ENCODE assay signal across 17 cellular contexts in the genomic region with DNA sequence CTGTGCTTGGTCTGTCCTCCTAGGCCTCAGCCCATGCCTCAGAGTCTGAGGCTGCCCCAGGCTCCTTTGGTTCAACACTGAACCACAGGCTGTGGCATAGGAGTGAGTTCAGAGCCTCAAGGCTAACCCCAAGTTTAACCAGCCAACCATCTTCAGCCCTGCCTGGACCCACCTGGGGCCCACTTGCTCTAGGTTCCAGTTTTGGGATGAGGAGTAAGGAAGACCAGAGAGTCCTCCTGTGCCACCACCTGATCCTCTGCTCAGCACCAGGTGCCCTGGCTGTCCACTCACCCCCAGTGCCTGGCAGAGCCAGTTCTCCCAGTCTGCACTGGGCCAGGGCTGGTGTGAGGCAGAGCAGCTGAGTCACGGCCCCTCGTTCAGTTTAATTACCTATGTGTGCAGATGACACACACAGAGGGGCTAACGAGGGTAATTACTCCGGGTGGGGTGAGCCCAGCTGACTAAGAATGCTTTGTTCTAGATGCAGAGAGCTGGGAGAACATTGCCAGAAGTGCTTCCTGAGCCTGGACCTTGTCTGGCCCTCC. TPM values are rescaled to one million over a fixed set of nuclear protein-coding genes. Genes with fewer than 3 reads are reported as not detected.
A peak's percentile ranks its signal among the peaks of the same experiment; 100 is the strongest.
DNase-seq lines count a peak whose midpoint lies in the region; ATAC-seq and TF ChIP-seq lines count a peak whose summit lies in the region.
"Had no signal": no experiment of that assay in that cellular context is flagged by ENCODE, and none has a peak within 500 bp of the region (broad histone marks: within the 10 kb centered on the region; RNA-seq: fewer than 3 reads in every experiment).

No MANE protein-coding gene starts in this region.

- POLR2A ChIA-PET in MCF 10A (lab: Yijun Ruan, JAX) (interaction anchor here (0.6 kb wide), 1 partner anchor 101 kb away, joined by 3 read pairs; no protein-coding TSS in a partner anchor), PC-3 (lab: Charles Lee; ENCODE audit: unreplicated experiment) (no interaction called here)

- peaks cover 13% of the 10 kb centered on the region for H3K27me3 Mint-ChIP-seq in MCF 10A (ENCODE audit: insufficient read depth, unreplicated experiment)
- H3K27me3 Mint-ChIP-seq: activated naive CD4-positive, alpha-beta T cell treated with anti-CD3 and anti-CD28 coated beads, Interleukin-2, amount 50 U/mL, for 24 hours had no signal

- H3K27ac Mint-ChIP-seq in MCF 10A (ENCODE audit: low read depth, unreplicated experiment): no peak overlapping the region
- peak overlapping the region; percentile 36 for H3K27ac Mint-ChIP-seq in stimulated activated effector memory CD8-positive, alpha-beta T cell treated with anti-CD3 and anti-CD28 coated beads, Interleukin-12 subunit alpha, Interleukin-12 subunit beta, amount 100 ng/mL, for 72 hours
- H3K27ac Mint-ChIP-seq: activated naive CD4-positive, alpha-beta T cell treated with anti-CD3 and anti-CD28 coated beads, Interleukin-2, amount 50 U/mL, for 24 hours had no signal

- CTCF ChIA-PET in mammary epithelial cell (lab: Charles Lee; ENCODE audit: low non-redundant PET): no interaction called here
- CTCF ChIA-PET in MCF 10A (lab: Yijun Ruan, JAX): interaction anchor here (0.6 to 8.5 kb wide), 2 partner anchors 98 to 149 kb away, joined by 7 to 200 read pairs; no protein-coding TSS in a partner anchor
- CTCF ChIA-PET in PC-3 (lab: Charles Lee): no interaction called here

- H3F3A ChIP-seq in PC-3 (ENCODE audit: low read length, unreplicated experiment): no peaks in the 10 kb centered on the region

- 20% methylated on average over 2 of the region's 4 CpGs for WGBS in mammary epithelial cell (ENCODE audit: low coverage, missing lambda C conversion rate)

- H3K4me1 ChIP-seq in mammary epithelial cell (ENCODE audit: insufficient read depth, low read length) (peaks cover 12% of the 10 kb centered on the region), PC-3 (ENCODE audit: insufficient read depth, low read length) (no peaks in the 10 kb centered on the region)
- H3K4me1 ChIP-seq: parathyroid adenoma, tibial artery had no signal

- H3K27ac ChIP-seq in mammary epithelial cell (ENCODE audit: insufficient read depth, low read depth, low read length): no peak overlapping the region
- no peak overlapping the region for H3K27ac ChIP-seq in PC-3 (ENCODE audit: low read length)
- H3K27ac ChIP-seq: parathyroid adenoma, tibial artery had no signal

- dilution Hi-C loops in mammary epithelial cell (cut with HindIII; ENCODE audit: low sequenced_read_pairs): no loop called here

- H3K4me3 ChIP-seq in mammary epithelial cell (replicated peaks in 1 of 3; ENCODE audit: insufficient read depth in 1 of 3, low read depth in 2 of 3, low read length in 3 of 3): no peak overlapping the region
- H3K4me3 ChIP-seq in PC-3 (ENCODE audit: low read length): no peak overlapping the region
- H3K4me3 ChIP-seq: tibial artery had no signal

- no peaks in the 10 kb centered on the region for H3K9me3 Mint-ChIP-seq in MCF 10A (ENCODE audit: unreplicated experiment)
- no peaks in the 10 kb centered on the region for H3K9me3 Mint-ChIP-seq in stimulated activated effector memory CD8-positive, alpha-beta T cell treated with anti-CD3 and anti-CD28 coated beads, Interleukin-12 subunit alpha, Interleukin-12 subunit beta, amount 100 ng/mL, for 72 hours
- H3K9me3 Mint-ChIP-seq: activated naive CD4-positive, alpha-beta T cell treated with anti-CD3 and anti-CD28 coated beads, Interleukin-2, amount 50 U/mL, for 24 hours had no signal

- TF ChIP-seq CTCF in mammary epithelial cell (conservative IDR thresholded peaks at IDR 0.05 in 1 of 2, IDR thresholded peaks at IDR 0.05 in 1 of 2; ENCODE audit: extremely low read depth in 1 of 2, insufficient read depth in 1 of 2, low read depth in 1 of 2, low read length in 2 of 2) (no peak), MCF 10A (IDR thresholded peaks at IDR 0.05; ENCODE audit: unreplicated experiment) (no peak), PC-3 (conservative IDR thresholded peaks at IDR 0.05; ENCODE audit: low read depth, low read length) (no peak)

- BruUV-seq in mammary epithelial cell (replicated peaks; lab: Mats Ljungman, UMichigan) (no TSS peak), MCF 10A (replicated peaks; lab: Mats Ljungman, UMichigan) (no TSS peak), PC-3 (replicated peaks; lab: Mats Ljungman, UMichigan) (no TSS peak)

- DNase-seq in mammary epithelial cell: peak; percentile 83
- no peak for DNase-seq in MCF 10A (ENCODE audit: unreplicated experiment)
- peak; percentile 49 for DNase-seq in PC-3
- peak; percentile 93 for DNase-seq in islet precursor cell
- peak in 1 of 2 donors; percentile 42 for DNase-seq in stimulated activated effector memory CD8-positive, alpha-beta T cell treated with anti-CD3 and anti-CD28 coated beads, Interleukin-12 subunit alpha, Interleukin-12 subunit beta, amount 100 ng/mL, for 72 hours (ENCODE audit: low spot score in 2 of 2)
- DNase-seq in Kasumi-1 (lab: John Stamatoyannopoulos, UW): no peak
- no peak for DNase-seq in SW 1271 (lab: John Stamatoyannopoulos, UW)
- DNase-seq: DMS153; effector memory CD4-positive, alpha-beta T cell; NCI-H1092 treated with DMSO at 0.1 percent for 48 hours; NCI-H510A treated with DMSO at 0.1 percent for 48 hours; SHP77 treated with DMSO at 0.1 percent for 48 hours; stimulated activated CD4-positive, alpha-beta T cell treated with anti-CD3 and anti-CD28 coated beads, Interleukin-15, amount 100 ng/mL, for 24 hours had no signal

- in situ Hi-C loops in mammary epithelial cell (cut with MboI; ENCODE audit: low sequenced_read_pairs in 2 of 2): loop anchor here (10.0 to 25.0 kb wide), 3 partner anchors 114 to 516 kb away; no protein-coding TSS in a partner anchor

- H3K9me2 ChIP-seq in PC-3 (replicated peaks; ENCODE audit: low read length): no peaks in the 10 kb centered on the region

- H3K9me3 ChIP-seq in mammary epithelial cell (replicated peaks; ENCODE audit: insufficient read depth, low read length) (no peaks in the 10 kb centered on the region), PC-3 (ENCODE audit: low read length) (peaks cover 19% of the 10 kb centered on the region)
- H3K9me3 ChIP-seq: tibial artery had no signal

- ATAC-seq in PC-3: no peak
- peak; percentile 68 for ATAC-seq in stimulated activated effector memory CD8-positive, alpha-beta T cell treated with anti-CD3 and anti-CD28 coated beads, Interleukin-12 subunit alpha, Interleukin-12 subunit beta, amount 100 ng/mL, for 72 hours
- no peak for ATAC-seq in HG03457 (IDR thresholded peaks at IDR 0.05; ENCODE audit: unreplicated experiment)

- H3K79me2 ChIP-seq in mammary epithelial cell (ENCODE audit: insufficient read depth, low read length) (no peaks in the 10 kb centered on the region), PC-3 (ENCODE audit: low read length) (no peaks in the 10 kb centered on the region)
- H3K79me2 ChIP-seq: parathyroid adenoma had no signal

- H3K36me3 Mint-ChIP-seq in MCF 10A (ENCODE audit: insufficient read depth, unreplicated experiment): no peaks in the 10 kb centered on the region
- H3K36me3 Mint-ChIP-seq in stimulated activated effector memory CD8-positive, alpha-beta T cell treated with anti-CD3 and anti-CD28 coated beads, Interleukin-12 subunit alpha, Interleukin-12 subunit beta, amount 100 ng/mL, for 72 hours: no peaks in the 10 kb centered on the region
- H3K36me3 Mint-ChIP-seq: activated naive CD4-positive, alpha-beta T cell treated with anti-CD3 and anti-CD28 coated beads, Interleukin-2, amount 50 U/mL, for 24 hours had no signal

- no peak overlapping the region for H3K4me3 Mint-ChIP-seq in MCF 10A (ENCODE audit: unreplicated experiment)
- H3K4me3 Mint-ChIP-seq in stimulated activated effector memory CD8-positive, alpha-beta T cell treated with anti-CD3 and anti-CD28 coated beads, Interleukin-12 subunit alpha, Interleukin-12 subunit beta, amount 100 ng/mL, for 72 hours: no peak overlapping the region
- H3K4me3 Mint-ChIP-seq: activated naive CD4-positive, alpha-beta T cell treated with anti-CD3 and anti-CD28 coated beads, Interleukin-2, amount 50 U/mL, for 24 hours had no signal

- H2AFZ ChIP-seq in mammary epithelial cell (ENCODE audit: low read depth, low read length): peak overlapping the region; percentile 24
- no peak overlapping the region for H2AFZ ChIP-seq in PC-3 (ENCODE audit: low read length)
- H2AFZ ChIP-seq: parathyroid adenoma had no signal

- no peaks in the 10 kb centered on the region for H3K27me3 ChIP-seq in mammary epithelial cell (ENCODE audit: insufficient read depth, low read length)
- H3K27me3 ChIP-seq in PC-3 (ENCODE audit: low read length): peaks cover 28% of the 10 kb centered on the region

- no peaks in the 10 kb centered on the region for H4K20me1 ChIP-seq in mammary epithelial cell (ENCODE audit: insufficient read depth, low read length)
- no peaks in the 10 kb centered on the region for H4K20me1 ChIP-seq in PC-3 (ENCODE audit: low read length)

- intact Hi-C loops in mammary epithelial cell (cut with micrococcal nuclease) (no loop called here), MCF 10A (cut with micrococcal nuclease) (no loop called here), PC-3 (cut with micrococcal nuclease) (no loop called here)

- H3K36me3 ChIP-seq in mammary epithelial cell (ENCODE audit: insufficient read depth, low read length) (no peaks in the 10 kb centered on the region), PC-3 (ENCODE audit: low read depth, low read length) (no peaks in the 10 kb centered on the region)
- H3K36me3 ChIP-seq: tibial artery had no signal

- H3K9ac ChIP-seq in mammary epithelial cell (ENCODE audit: insufficient read depth, low read length): no peak overlapping the region
- no peak overlapping the region for H3K9ac ChIP-seq in PC-3 (ENCODE audit: low read length)
- H3K9ac ChIP-seq: parathyroid adenoma had no signal

- H3K4me1 Mint-ChIP-seq in MCF 10A (ENCODE audit: insufficient read depth, unreplicated experiment): peaks cover 4% of the 10 kb centered on the region
- H3K4me1 Mint-ChIP-seq in stimulated activated effector memory CD8-positive, alpha-beta T cell treated with anti-CD3 and anti-CD28 coated beads, Interleukin-12 subunit alpha, Interleukin-12 subunit beta, amount 100 ng/mL, for 72 hours: peaks cover 29% of the 10 kb centered on the region

- H3K4me2 ChIP-seq in mammary epithelial cell (ENCODE audit: insufficient read depth, low read depth, low read length) (peak overlapping the region; percentile 20), PC-3 (ENCODE audit: low read length) (no peak overlapping the region)

RNA-seq across cellular contexts. Expression of a gene that starts 12.0 kb away (rescaled TPM):
- total RNA-seq in mammary epithelial cell (under 1 TPM in 1 of 2 donors, not detected in 1; under 0.01 TPM), MCF 10A (2022) (not detected in 2 replicates), PC-3 (2014; rRNA removed) (2.2 and 2.9 TPM in 2 replicates)
- polyA plus RNA-seq in mammary epithelial cell: 0.12 TPM
- not detected for polyA minus RNA-seq in mammary epithelial cell

RNA-seq across cellular contexts. Expression of a gene that starts 45.0 kb away (rescaled TPM):
- total RNA-seq in mammary epithelial cell (not detected), MCF 10A (2022) (not detected in 2 replicates), PC-3 (2014; rRNA removed) (not detected in 2 replicates)
- polyA plus RNA-seq in mammary epithelial cell: 0.19 TPM
- not detected for polyA minus RNA-seq in mammary epithelial cell

Comparison
In these comparisons a context has a peak if more than half of its experiments do, and no peak if none do; other contexts are left out.
1. DNase-seq: peak in mammary epithelial cell (single experiment), PC-3 (single experiment) and islet precursor cell (single experiment); none in MCF 10A (single experiment), Kasumi-1 (0 of 2) and SW 1271 (0 of 2).